ENCODE assay signal across 8 cellular contexts in the genomic region with DNA sequence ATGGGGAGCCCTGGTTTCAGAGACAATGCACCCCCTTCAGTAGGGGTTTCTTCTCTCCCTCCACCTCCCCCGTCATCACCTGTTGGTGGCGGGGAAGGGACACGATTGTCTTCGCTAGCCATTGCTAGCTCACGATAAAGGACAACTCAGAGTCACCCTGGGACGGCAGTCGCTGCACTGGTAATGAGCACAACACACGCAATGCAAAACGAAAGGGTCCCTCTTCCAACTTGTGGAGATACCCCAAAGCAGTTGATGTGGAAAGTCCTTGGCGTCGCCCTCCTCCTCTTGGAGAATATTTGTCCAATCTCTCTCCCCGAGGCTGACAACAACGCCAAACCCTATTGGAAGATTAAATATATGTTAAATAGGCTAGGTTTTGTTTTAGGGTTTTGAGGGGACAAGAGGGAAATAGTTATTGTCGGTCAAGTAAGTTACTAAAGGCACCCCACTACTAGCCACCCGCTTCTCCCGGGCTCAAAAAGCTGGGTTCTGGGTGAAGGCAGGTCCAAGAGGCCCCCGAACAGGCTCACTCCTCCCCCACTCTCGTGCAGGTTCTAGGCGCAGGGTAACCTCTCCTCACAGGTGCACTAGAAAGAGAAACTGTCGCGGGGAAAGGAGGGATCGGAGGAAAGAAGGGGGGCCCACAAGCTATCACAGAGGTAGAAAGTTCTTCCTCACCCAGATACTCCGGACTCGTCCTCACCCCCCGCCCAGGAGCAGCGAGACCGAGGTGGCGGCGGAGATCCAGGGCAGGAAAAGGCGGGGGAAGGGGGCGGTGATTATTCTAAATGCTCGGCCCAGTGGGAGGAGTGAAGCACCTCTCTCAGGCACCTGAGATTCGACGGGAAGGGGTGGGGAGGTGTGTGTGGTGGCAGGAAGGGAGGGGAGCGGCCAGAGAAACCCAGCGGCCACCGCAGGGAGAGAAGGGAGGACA. TPM values are rescaled to one million over a fixed set of nuclear protein-coding genes. Genes with fewer than 3 reads are reported as not detected.
A peak's percentile ranks its signal among the peaks of the same experiment; 100 is the strongest.
DNase-seq lines count a peak whose midpoint lies in the region; ATAC-seq and TF ChIP-seq lines count a peak whose summit lies in the region.

A gene with protein sequence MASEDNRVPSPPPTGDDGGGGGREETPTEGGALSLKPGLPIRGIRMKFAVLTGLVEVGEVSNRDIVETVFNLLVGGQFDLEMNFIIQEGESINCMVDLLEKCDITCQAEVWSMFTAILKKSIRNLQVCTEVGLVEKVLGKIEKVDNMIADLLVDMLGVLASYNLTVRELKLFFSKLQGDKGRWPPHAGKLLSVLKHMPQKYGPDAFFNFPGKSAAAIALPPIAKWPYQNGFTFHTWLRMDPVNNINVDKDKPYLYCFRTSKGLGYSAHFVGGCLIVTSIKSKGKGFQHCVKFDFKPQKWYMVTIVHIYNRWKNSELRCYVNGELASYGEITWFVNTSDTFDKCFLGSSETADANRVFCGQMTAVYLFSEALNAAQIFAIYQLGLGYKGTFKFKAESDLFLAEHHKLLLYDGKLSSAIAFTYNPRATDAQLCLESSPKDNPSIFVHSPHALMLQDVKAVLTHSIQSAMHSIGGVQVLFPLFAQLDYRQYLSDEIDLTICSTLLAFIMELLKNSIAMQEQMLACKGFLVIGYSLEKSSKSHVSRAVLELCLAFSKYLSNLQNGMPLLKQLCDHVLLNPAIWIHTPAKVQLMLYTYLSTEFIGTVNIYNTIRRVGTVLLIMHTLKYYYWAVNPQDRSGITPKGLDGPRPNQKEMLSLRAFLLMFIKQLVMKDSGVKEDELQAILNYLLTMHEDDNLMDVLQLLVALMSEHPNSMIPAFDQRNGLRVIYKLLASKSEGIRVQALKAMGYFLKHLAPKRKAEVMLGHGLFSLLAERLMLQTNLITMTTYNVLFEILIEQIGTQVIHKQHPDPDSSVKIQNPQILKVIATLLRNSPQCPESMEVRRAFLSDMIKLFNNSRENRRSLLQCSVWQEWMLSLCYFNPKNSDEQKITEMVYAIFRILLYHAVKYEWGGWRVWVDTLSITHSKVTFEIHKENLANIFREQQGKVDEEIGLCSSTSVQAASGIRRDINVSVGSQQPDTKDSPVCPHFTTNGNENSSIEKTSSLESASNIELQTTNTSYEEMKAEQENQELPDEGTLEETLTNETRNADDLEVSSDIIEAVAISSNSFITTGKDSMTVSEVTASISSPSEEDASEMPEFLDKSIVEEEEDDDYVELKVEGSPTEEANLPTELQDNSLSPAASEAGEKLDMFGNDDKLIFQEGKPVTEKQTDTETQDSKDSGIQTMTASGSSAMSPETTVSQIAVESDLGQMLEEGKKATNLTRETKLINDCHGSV (N-terminal part only) (minus strand): TSS at position 764 of the 937 bp plus-strand sequence. CDS start 642 bp downstream, at position 122.

- CTCF ChIA-PET in activated CD8-positive, alpha-beta T cell treated with anti-CD3 and anti-CD28 coated beads for 36 hours (lab: Charles Lee): interaction anchor here (1.0 to 2.3 kb wide), 5 partner anchors 14 to 103 kb away, joined by 3 to 8 read pairs (median 3); no protein-coding TSS in a partner anchor

- POLR2A ChIA-PET in activated CD8-positive, alpha-beta T cell treated with anti-CD3 and anti-CD28 coated beads for 36 hours (lab: Charles Lee): interaction anchor here (0.5 to 3.4 kb wide), 15 partner anchors 10 to 119 kb away, joined by 3 to 35 read pairs (median 4); a partner anchor contains a TSS

- H3K27ac ChIP-seq in C4-2B: peak within 1 kb of the TSS; percentile 94
- H3K27ac ChIP-seq in ectodermal cell (ENCODE audit: insufficient read depth, low read depth, low read length, poor library complexity, severe bottlenecking): peak within 1 kb of the TSS; percentile 88
- peak within 1 kb of the TSS; percentile 98 for H3K27ac ChIP-seq in lower lobe of right lung

- H3K36me3 ChIP-seq in ectodermal cell (ENCODE audit: control insufficient read depth, insufficient read depth, low read length): no peaks in the 10 kb centered on the region
- H3K36me3 ChIP-seq in lower lobe of right lung: no peaks in the 10 kb centered on the region

- H3K9me3 ChIP-seq in ectodermal cell (ENCODE audit: control insufficient read depth, low read length) (no peaks in the 10 kb centered on the region), lower lobe of right lung (no peaks in the 10 kb centered on the region)

- peak; percentile 72 for DNase-seq in NCI-H82 treated with DMSO at 0.1 percent for 48 hours (lab: John Stamatoyannopoulos, UW; ENCODE audit: unreplicated experiment)
- peak; percentile 91 for DNase-seq in activated CD8-positive, alpha-beta T cell treated with anti-CD3 and anti-CD28 coated beads for 36 hours
- DNase-seq in lower lobe of right lung: peak; percentile 87
- DNase-seq in stimulated activated CD4-positive, alpha-beta T cell treated with anti-CD3 and anti-CD28 coated beads, TNF-alpha, amount 100 ng/mL, for 24 hours (ENCODE audit: low read depth in 3 of 3): peak; percentile 67 to 85 (median 73)

- peak within 1 kb of the TSS; percentile 99 for H3K27ac Mint-ChIP-seq in activated CD8-positive, alpha-beta T cell treated with anti-CD3 and anti-CD28 coated beads for 36 hours

- no peaks in the 10 kb centered on the region for H3K27me3 Mint-ChIP-seq in activated CD8-positive, alpha-beta T cell treated with anti-CD3 and anti-CD28 coated beads for 36 hours

- peak; percentile 59 for ATAC-seq in GM19452 (IDR thresholded peaks at IDR 0.05; ENCODE audit: unreplicated experiment)
- ATAC-seq in HG03571 (IDR thresholded peaks at IDR 0.05; ENCODE audit: unreplicated experiment): peak; percentile 52
- ATAC-seq in activated CD8-positive, alpha-beta T cell treated with anti-CD3 and anti-CD28 coated beads for 36 hours: peak; percentile 76
- ATAC-seq in lower lobe of right lung: peak; percentile 91

- H3K4me3 ChIP-seq in ectodermal cell (ENCODE audit: insufficient read depth, low read depth, low read length) (peak within 1 kb of the TSS; percentile 83), lower lobe of right lung (peak within 1 kb of the TSS; percentile 99)

- H3K4me1 ChIP-seq in ectodermal cell (ENCODE audit: control insufficient read depth, insufficient read depth, low read length) (no peaks in the 10 kb centered on the region), lower lobe of right lung (peaks cover 24% of the 10 kb centered on the region)

- TF ChIP-seq CTCF in C4-2B (conservative IDR thresholded peaks at IDR 0.05) (no peak), lower lobe of right lung (IDR thresholded peaks at IDR 0.05) (no peak)
- TF ChIP-seq CTCF in activated CD8-positive, alpha-beta T cell treated with anti-CD3 and anti-CD28 coated beads for 36 hours (IDR thresholded peaks at IDR 0.05): peak; percentile 3

- H3K4me3 Mint-ChIP-seq in activated CD8-positive, alpha-beta T cell treated with anti-CD3 and anti-CD28 coated beads for 36 hours: peak within 1 kb of the TSS; percentile 95

- no peaks in the 10 kb centered on the region for H3K27me3 ChIP-seq in ectodermal cell (ENCODE audit: control insufficient read depth, insufficient read depth, low read length, poor library complexity, severe bottlenecking)
- H3K27me3 ChIP-seq in lower lobe of right lung (ENCODE audit: low read depth): no peaks in the 10 kb centered on the region

- peaks cover 18% of the 10 kb centered on the region for H3K4me1 Mint-ChIP-seq in activated CD8-positive, alpha-beta T cell treated with anti-CD3 and anti-CD28 coated beads for 36 hours (ENCODE audit: low read depth)

- peaks cover 27% of the 10 kb centered on the region for H3K36me3 Mint-ChIP-seq in activated CD8-positive, alpha-beta T cell treated with anti-CD3 and anti-CD28 coated beads for 36 hours (ENCODE audit: low read depth)

- intact Hi-C loops in activated CD8-positive, alpha-beta T cell treated with anti-CD3 and anti-CD28 coated beads for 36 hours (cut with micrococcal nuclease): loop anchor here (2.0 to 5.0 kb wide), 3 partner anchors 16 to 84 kb away; a partner anchor contains a TSS
- intact Hi-C loops in lower lobe of right lung (cut with DNase I): no loop called here

- 0 to 1% methylated on average over 35 to 37 of the region's 37 CpGs for WGBS in ectodermal cell, 2 experiments

- no peaks in the 10 kb centered on the region for H3K9me3 Mint-ChIP-seq in activated CD8-positive, alpha-beta T cell treated with anti-CD3 and anti-CD28 coated beads for 36 hours

RNA-seq across cellular contexts. Expression of the gene that starts here (rescaled TPM):
- 10 to 100 TPM; 48.1 to 52.5 TPM for total RNA-seq in activated CD8-positive, alpha-beta T cell treated with anti-CD3 and anti-CD28 coated beads for 36 hours
- polyA plus RNA-seq in ectodermal cell (2013, experiment 1 of 4): 53.5 TPM
- 69.1 TPM for polyA plus RNA-seq in ectodermal cell (2013, experiment 2 of 4)
- 38.7 TPM for polyA plus RNA-seq in ectodermal cell (2013, experiment 3 of 4)
- 45.4 TPM for polyA plus RNA-seq in ectodermal cell (2013, experiment 4 of 4)
- 46.2 TPM for total RNA-seq in lower lobe of right lung

Comparison
In these comparisons a context has a peak if more than half of its experiments do, and no peak if none do; other contexts are left out.
1. Peak in every context shown above with its lines: DNase-seq, ATAC-seq, H3K4me3 ChIP-seq and H3K27ac ChIP-seq.